ENCODE assay signal across 8 cellular contexts in the genomic region with DNA sequence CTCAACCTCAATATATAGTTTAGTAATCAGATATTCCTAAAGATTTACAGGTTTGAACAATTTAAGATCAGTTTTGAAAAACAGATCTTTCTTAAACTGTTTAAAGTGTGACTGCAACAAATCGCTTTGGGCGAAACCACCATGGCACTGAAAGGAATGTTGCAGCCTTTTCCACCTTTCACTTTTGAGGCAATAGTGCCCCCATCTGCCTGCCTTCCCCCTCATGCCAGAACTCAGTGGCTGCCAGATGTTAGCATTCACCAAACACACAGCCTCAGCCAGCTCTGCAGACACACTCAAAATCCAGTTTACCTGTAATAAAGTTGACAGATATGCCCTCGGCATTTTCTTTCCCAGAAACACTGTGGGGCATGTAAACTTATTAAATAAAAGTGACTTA. TPM values are rescaled to one million over a fixed set of nuclear protein-coding genes. Genes with fewer than 3 reads are reported as not detected.
A peak's percentile ranks its signal among the peaks of the same experiment; 100 is the strongest.
DNase-seq lines count a peak whose midpoint lies in the region; ATAC-seq and TF ChIP-seq lines count a peak whose summit lies in the region.

No MANE protein-coding gene starts in this region.

- no peak overlapping the region for H3K4me3 Mint-ChIP-seq in natural killer cell treated with Interleukin-12 subunit alpha and Interleukin-12 subunit beta and Interleukin-15 and Interleukin-18, amount 100 ng/mL, for 72 hours

- H3K4me1 Mint-ChIP-seq in natural killer cell treated with Interleukin-12 subunit alpha and Interleukin-12 subunit beta and Interleukin-15 and Interleukin-18, amount 100 ng/mL, for 72 hours (ENCODE audit: low read depth in 2 of 2): peaks cover 4 to 10% of the 10 kb centered on the region in 2 donors

- H3K4me3 ChIP-seq in GM12864 (ENCODE audit: low read depth, low read length) (no peak overlapping the region), heart right ventricle (no peak overlapping the region), tibial nerve (no peak overlapping the region)

- 48 to 49% methylated on average over 3 of the region's 3 CpGs for WGBS in heart right ventricle, 2 donors
- WGBS in tibial nerve, 2 donors: 49 to 54% methylated on average over 3 of the region's 3 CpGs

- peak overlapping the region in 1 of 2 donors; percentile 31 for H3K27ac Mint-ChIP-seq in natural killer cell treated with Interleukin-12 subunit alpha and Interleukin-12 subunit beta and Interleukin-15 and Interleukin-18, amount 100 ng/mL, for 72 hours

- peak; percentile 22 for DNase-seq in A172 (ENCODE audit: low spot score)
- no peak for DNase-seq in GM12864 (ENCODE audit: low read depth)
- peak; percentile 55 for DNase-seq in SK-MEL-5 (ENCODE audit: low read depth, low spot score)
- DNase-seq in heart right ventricle: peak in 1 of 2 donors; percentile 59
- DNase-seq in tibial nerve (ENCODE audit: low spot score in 2 of 2): peak in 1 of 2 donors; percentile 45
- no peak for DNase-seq in natural killer cell treated with Interleukin-12 subunit alpha and Interleukin-12 subunit beta and Interleukin-15 and Interleukin-18, amount 100 ng/mL, for 72 hours (ENCODE audit: low spot score)

- H3K9me3 Mint-ChIP-seq in natural killer cell treated with Interleukin-12 subunit alpha and Interleukin-12 subunit beta and Interleukin-15 and Interleukin-18, amount 100 ng/mL, for 72 hours: no peaks in the 10 kb centered on the region

- intact Hi-C loops in heart right ventricle (cut with DNase I): loop anchor here in 5 of 10 donors (2.0 to 10.0 kb wide), 3 partner anchors 443 to 625 kb away; partner anchors contain the start of gene SYNM (in 1 of the 5)

- TF ChIP-seq POLR2A in tibial nerve (IDR thresholded peaks at IDR 0.05): no peak

- no peaks in the 10 kb centered on the region for H3K27me3 Mint-ChIP-seq in natural killer cell treated with Interleukin-12 subunit alpha and Interleukin-12 subunit beta and Interleukin-15 and Interleukin-18, amount 100 ng/mL, for 72 hours

- TF ChIP-seq CTCF in GM12864 (IDR thresholded peaks at IDR 0.05; ENCODE audit: low read depth, low read length, missing control alignments) (peak; percentile 46), heart right ventricle (IDR thresholded peaks at IDR 0.05) (peak in 8 of 9 donors; percentile 28 to 72 (median 58)), tibial nerve (IDR thresholded peaks at IDR 0.05) (peak in 4 of 5 experiments; percentile 16 to 38 (median 30))

- H3K9me3 ChIP-seq in heart right ventricle: no peaks in the 10 kb centered on the region
- H3K9me3 ChIP-seq in tibial nerve: no peaks in the 10 kb centered on the region

- H3K27ac ChIP-seq in heart right ventricle (no peak overlapping the region), tibial nerve (no peak overlapping the region)

- peaks cover 0 to 59% (median 27%) of the 10 kb centered on the region in 9 donors for H3K4me1 ChIP-seq in heart right ventricle
- H3K4me1 ChIP-seq in tibial nerve: peaks cover 0 to 26% (median 8%) of the 10 kb centered on the region in 4 donors

- peaks cover 4% of the 10 kb centered on the region for H3K36me3 Mint-ChIP-seq in natural killer cell treated with Interleukin-12 subunit alpha and Interleukin-12 subunit beta and Interleukin-15 and Interleukin-18, amount 100 ng/mL, for 72 hours

- H3K27me3 ChIP-seq in heart right ventricle (no peaks in the 10 kb centered on the region), tibial nerve (no peaks in the 10 kb centered on the region)

- in situ Hi-C loops in SK-MEL-5 (cut with HindIII; ENCODE audit: low pct_unique_long_range_greater_than_20kb, low sequenced_read_pairs): no loop called here

- ATAC-seq in heart right ventricle (peak in 1 of 8 donors; percentile 24), GM21360 (IDR thresholded peaks at IDR 0.05; ENCODE audit: unreplicated experiment) (no peak), HG02678 (IDR thresholded peaks at IDR 0.05; ENCODE audit: unreplicated experiment) (no peak)
- ATAC-seq in natural killer cell treated with Interleukin-12 subunit alpha and Interleukin-12 subunit beta and Interleukin-15 and Interleukin-18, amount 100 ng/mL, for 72 hours: no peak

- no peak for TF ChIP-seq EP300 in tibial nerve (IDR thresholded peaks at IDR 0.05)

- peaks cover 0 to 39% (median 3%) of the 10 kb centered on the region in 9 donors for H3K36me3 ChIP-seq in heart right ventricle
- H3K36me3 ChIP-seq in tibial nerve: peaks cover 0 to 29% (median 0%) of the 10 kb centered on the region in 3 donors

RNA-seq across cellular contexts. Expression of gene LYSMD4, which starts 3.3 kb away (rescaled TPM):
- 5.7 and 5.8 TPM in 2 replicates for total RNA-seq in A172 (2014; rRNA removed; shearing (Covaris generic))
- total RNA-seq in SK-MEL-5 (2014; rRNA removed; shearing (Covaris generic)): 5.7 and 7.6 TPM in 2 replicates
- 4.1 and 6.3 TPM in 2 replicates for polyA plus RNA-seq in SK-MEL-5 (2015; cell fraction: cytosol; rRNA removed)
- 31.7 and 38.8 TPM in 2 replicates for polyA plus RNA-seq in SK-MEL-5 (2015; cell fraction: nucleus; rRNA removed)
- total RNA-seq in heart right ventricle: 10 to 100 TPM in 8 of 10 donors, 1 to 10 TPM in 2; 7.0 to 13.4 (median 11.9) TPM
- 10 to 100 TPM in 1 of 2 donors, 1 to 10 TPM in 1; 6.4 to 16.7 TPM for polyA plus RNA-seq in heart right ventricle
- total RNA-seq in tibial nerve: 10 to 100 TPM; 13.6 to 21.0 (median 17.4) TPM
- 10 to 100 TPM; 10.6 to 10.8 TPM for total RNA-seq in natural killer cell treated with Interleukin-12 subunit alpha and Interleukin-12 subunit beta and Interleukin-15 and Interleukin-18, amount 100 ng/mL, for 72 hours

Comparison
In these comparisons a context has a peak if more than half of its experiments do, and no peak if none do; other contexts are left out.
1. DNase-seq: peak in A172 (single experiment) and SK-MEL-5 (single experiment); none in GM12864 (single experiment) and natural killer cell treated with Interleukin-12 subunit alpha and Interleukin-12 subunit beta and Interleukin-15 and Interleukin-18, amount 100 ng/mL, for 72 hours (single experiment).
2. Peak in every context shown above with its lines, with median percentiles within 50 percentile points of each other: CTCF ChIP-seq.